In the genomic region with DNA sequence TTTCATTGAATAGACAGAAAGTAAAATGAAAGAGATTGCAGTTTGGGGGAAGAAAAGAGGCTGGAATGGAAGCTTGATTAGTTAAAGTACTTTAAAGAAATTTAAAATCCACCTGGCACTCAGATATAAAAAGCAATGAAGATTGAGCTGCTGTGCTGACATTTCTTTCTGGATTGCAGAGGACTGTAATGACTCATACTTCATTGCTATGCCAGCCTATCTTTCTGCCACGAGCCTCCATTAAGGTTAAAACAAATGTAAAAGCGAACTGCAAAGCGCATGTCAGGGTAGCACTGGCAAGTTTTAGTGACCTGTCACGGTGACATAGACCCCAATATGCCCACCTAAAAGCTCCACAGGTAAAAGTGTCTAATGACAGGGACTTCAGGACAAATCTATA, we compare ENCODE assay signal across 1 cellular context.
TF ChIP-seq lines count a peak whose summit lies in the region.

No MANE protein-coding gene starts in this region.

TF ChIP-seq in GM23338, 12 proteins besides CTCF, POLR2A, EP300 and RAD21 (continued from another document):
- TF ChIP-seq ZNF331 (CRISPR knock-in tag; IDR thresholded peaks at IDR 0.05; ENCODE audit: low read depth): no peak
- no peak for TF ChIP-seq JUNB (IDR thresholded peaks at IDR 0.05; ENCODE audit: unreplicated experiment)
- no peak for TF ChIP-seq CREB1 (CRISPR knock-in tag; IDR thresholded peaks at IDR 0.05; ENCODE audit: low read depth)
